8 cellular contexts compared by ENCODE assay signal in genomic region chr1:223175032-223175431, GRCh38. TPM values are rescaled to one million over a fixed set of nuclear protein-coding genes. Genes with fewer than 3 reads are reported as not detected.
DNase-seq lines count a peak whose midpoint lies in the region; ATAC-seq, FAIRE-seq and TF ChIP-seq lines count a peak whose summit lies in the region.
"Had no signal": no experiment of that assay in that cellular context is flagged by ENCODE, and none has a peak within 500 bp of the region (broad histone marks: within the 10 kb centered on the region; RNA-seq: fewer than 3 reads in every experiment).

No MANE protein-coding gene starts in this region.

- H3K9me3 ChIP-seq in PC-3 (ENCODE audit: low read length) (no peaks in the 10 kb centered on the region), heart left ventricle (peaks cover 0 to 3% (median 0%) of the 10 kb centered on the region in 12 donors), spleen (peaks cover 0 to 3% (median 0%) of the 10 kb centered on the region in 8 donors)

- H3K9me2 ChIP-seq in PC-3 (replicated peaks; ENCODE audit: low read length), result no peaks in the 10 kb centered on the region

- in situ Hi-C loops in GM13976 (cut with MboI; ENCODE audit: low sequenced_read_pairs, unreplicated experiment), result no loop called here

- H3K27me3 ChIP-seq in H7 (ENCODE audit: control insufficient read depth, insufficient read depth, low read length), result peaks cover 10% of the 10 kb centered on the region; the same call in 1 of the 2 replicates
- no peaks in the 10 kb centered on the region for H3K27me3 ChIP-seq in PC-3 (ENCODE audit: low read length)
- H3K27me3 ChIP-seq in heart left ventricle, result peaks cover 0 to 4% (median 0%) of the 10 kb centered on the region in 9 donors
- no peaks in the 10 kb centered on the region for H3K27me3 ChIP-seq in spleen (replicated peaks in 1 of 7)

- no peaks in the 10 kb centered on the region for H3F3A ChIP-seq in PC-3 (ENCODE audit: low read length, unreplicated experiment)

- TF ChIP-seq CTCF in PC-3 (conservative IDR thresholded peaks at IDR 0.05; ENCODE audit: low read depth, low read length) (peak; percentile 67), heart left ventricle (IDR thresholded peaks at IDR 0.05) (peak in 11 of 12 donors; percentile 18 to 53 (median 37)), spleen (IDR thresholded peaks at IDR 0.05 in 8 of 11, conservative IDR thresholded peaks at IDR 0.05 in 3 of 11) (no peak), GM13976 (IDR thresholded peaks at IDR 0.05; ENCODE audit: borderline replicate concordance, control extremely low read depth, extremely low read depth, insufficient read depth, missing control alignments) (no peak)

- intact Hi-C loops in PC-3 (cut with micrococcal nuclease), result no loop called here
- intact Hi-C loops in heart left ventricle (cut with DNase I), result loop anchor here in 1 of 10 donors (5.0 kb wide), 1 partner anchor 187 kb away; the partner anchor contains the start of gene SUSD4
- intact Hi-C loops in spleen (cut with DNase I; ENCODE audit: low total_unique reads), result no loop called here

- BruUV-seq in PC-3 (replicated peaks; lab: Mats Ljungman, UMichigan), result no TSS peak

- no peaks in the 10 kb centered on the region for H4K20me1 ChIP-seq in PC-3 (ENCODE audit: low read length)

- no peak overlapping the region for H3K9ac ChIP-seq in PC-3 (ENCODE audit: low read length)

- POLR2A ChIA-PET in PC-3 (lab: Charles Lee; ENCODE audit: unreplicated experiment), result no interaction called here

- peak; percentile 36 for DNase-seq in H7
- peak; percentile 62 for DNase-seq in PC-3
- DNase-seq in heart left ventricle, result no peak
- DNase-seq in spleen, result no peak
- no peak for DNase-seq in globus pallidus (ENCODE audit: low spot score)
- no peak for DNase-seq in GM13976 (ENCODE audit: low spot score)
- DNase-seq in GM12892 (ENCODE audit: insufficient read length), result no peak
- DNase-seq: stimulated activated CD4-positive, alpha-beta T cell treated with anti-CD3 and anti-CD28 coated beads, Interleukin-2, amount 100 ng/mL, for 48 hours had no signal

- no peak for TF ChIP-seq POLR2A in heart left ventricle (IDR thresholded peaks at IDR 0.05)
- TF ChIP-seq POLR2A in spleen (IDR thresholded peaks at IDR 0.05), result no peak
- no peak for TF ChIP-seq POLR2A in GM12892 (IDR thresholded peaks at IDR 0.05; ENCODE audit: low read depth, low read length)

- peak; percentile 58 for ATAC-seq in PC-3
- peak; percentile 55 to 84 (median 76) for ATAC-seq in heart left ventricle

- H3K36me3 ChIP-seq in H7 (replicated peaks; ENCODE audit: control insufficient read depth, insufficient read depth, low read length) (no peaks in the 10 kb centered on the region), PC-3 (ENCODE audit: low read depth, low read length) (no peaks in the 10 kb centered on the region), heart left ventricle (no peaks in the 10 kb centered on the region), spleen (no peaks in the 10 kb centered on the region)

- no peak for FAIRE-seq in GM12892 (lab: Jason Lieb, UNC)

- H2AFZ ChIP-seq in PC-3 (ENCODE audit: low read length), result no peak overlapping the region

- H3K4me3 ChIP-seq in H7 (ENCODE audit: insufficient read depth, low read depth, low read length), result no peak overlapping the region
- H3K4me3 ChIP-seq in PC-3 (ENCODE audit: low read length), result no peak overlapping the region
- no peak overlapping the region for H3K4me3 ChIP-seq in heart left ventricle
- no peak overlapping the region for H3K4me3 ChIP-seq in spleen

- H3K4me1 ChIP-seq in PC-3 (ENCODE audit: insufficient read depth, low read length) (peaks cover 9% of the 10 kb centered on the region), heart left ventricle (peaks cover 0 to 50% (median 0%) of the 10 kb centered on the region in 12 donors), spleen (peaks cover 0 to 32% (median 1%) of the 10 kb centered on the region in 6 donors)

- no peak overlapping the region for H3K4me2 ChIP-seq in PC-3 (ENCODE audit: low read length)

- H3K27ac ChIP-seq in PC-3 (ENCODE audit: low read length) (no peak overlapping the region), heart left ventricle (peak overlapping the region in 4 of 12 donors; percentile 31 to 93 (median 49)), spleen (peak overlapping the region in 5 of 8 donors; percentile 2 to 79 (median 71))

- 67 to 71% (median 69%) methylated on average over 4 of the region's 4 CpGs for WGBS in heart left ventricle, 4 donors
- WGBS in spleen, 5 donors, result 62 to 86% (median 76%) methylated on average over 4 of the region's 4 CpGs

- CTCF ChIA-PET in PC-3 (lab: Charles Lee), result interaction anchor here (0.5 to 0.6 kb wide), 3 partner anchors 41 to 501 kb away, joined by 3 to 6 read pairs (median 4); no protein-coding TSS in a partner anchor

- no peaks in the 10 kb centered on the region for H3K79me2 ChIP-seq in PC-3 (ENCODE audit: low read length)

RNA-seq across cellular contexts. Expression of gene TLR5, which starts 32.0 kb away (rescaled TPM):
- 0.17 and 0.44 TPM in 2 replicates for total RNA-seq in H7 (2014; rRNA removed; shearing (Covaris generic))
- 0.46 and 1.2 TPM in 2 replicates for total RNA-seq in PC-3 (2014; rRNA removed)
- total RNA-seq in heart left ventricle, result 1 to 10 TPM in 7 of 9 donors, under 1 TPM in 2; 0.25 to 9.0 (median 2.0) TPM
- under 1 TPM; 0.50 to 0.72 TPM for polyA plus RNA-seq in heart left ventricle
- total RNA-seq in spleen, result 10 to 100 TPM in 6 of 7 donors, 1 to 10 TPM in 1; 9.4 to 28.2 (median 15.3) TPM
- 1 to 10 TPM; 1.0 to 1.6 (median 1.2) TPM for polyA plus RNA-seq in spleen
- 0.11 TPM for polyA plus RNA-seq in GM12892 (2012; ENCODE audit: missing spikeins)

Comparison
In these comparisons a context has a peak if more than half of its experiments do, and no peak if none do; other contexts are left out.
1. DNase-seq: peak in H7 (single experiment) and PC-3 (single experiment); none in heart left ventricle (0 of 5), spleen (single experiment), globus pallidus (single experiment), GM13976 (single experiment) and GM12892 (single experiment).
2. CTCF ChIP-seq: peak in PC-3 (single experiment) and heart left ventricle (11 of 12); none in spleen (0 of 11) and GM13976 (single experiment).